15 cellular contexts compared by ENCODE assay signal in the genomic region with DNA sequence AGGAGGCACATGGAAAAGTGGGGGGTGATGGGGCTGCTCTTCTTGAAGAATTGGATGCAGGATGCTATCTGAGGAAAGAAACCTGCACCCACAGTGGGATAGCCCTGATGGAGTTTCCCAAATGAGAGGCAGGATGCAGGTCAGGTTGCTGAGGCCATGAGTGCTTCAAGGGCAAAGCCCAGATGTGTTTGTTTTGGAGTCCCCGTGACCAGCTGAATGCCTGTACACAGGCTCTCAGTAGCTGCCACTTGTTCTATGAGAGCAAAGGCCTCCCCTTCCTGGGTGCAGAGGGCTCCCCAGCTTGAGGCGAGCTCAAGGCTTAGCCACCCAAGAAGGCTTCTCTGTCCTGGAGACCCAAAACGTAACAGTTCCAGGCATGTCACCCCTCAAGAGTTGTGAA.
DNase-seq lines count a peak whose midpoint lies in the region; ATAC-seq and TF ChIP-seq lines count a peak whose summit lies in the region.
"Had no signal": no experiment of that assay in that cellular context is flagged by ENCODE, and none has a peak within 500 bp of the region (broad histone marks: within the 10 kb centered on the region; RNA-seq: fewer than 3 reads in every experiment).

No MANE protein-coding gene starts in this region.

- ATAC-seq in left lung (peak; percentile 70), upper lobe of right lung (peak; percentile 28), HG03025 (IDR thresholded peaks at IDR 0.05; ENCODE audit: low FRiP score, unreplicated experiment) (no peak)
- ATAC-seq: CD8-positive, alpha-beta T cell; K562 had no signal

- H3K18ac ChIP-seq in H9 (ENCODE audit: insufficient read length, low read depth, low read length): no peak overlapping the region

- H3K23ac ChIP-seq in H9 (ENCODE audit: insufficient read length, low read depth, low read length): no peak overlapping the region

- H3K9ac ChIP-seq in BLaER1 treated with 17β-estradiol and CSF1 and Interleukin-3, amounts not matched to agents 10 nM and 100 nM: no peak overlapping the region
- H3K9ac ChIP-seq in H9 (ENCODE audit: extremely low read depth, insufficient read length, low read length): no peak overlapping the region

- no peaks in the 10 kb centered on the region for H3K79me2 ChIP-seq in H9 (ENCODE audit: insufficient read depth, low read length)

- no peak overlapping the region for H3K27ac ChIP-seq in BLaER1 treated with 17β-estradiol and CSF1 and Interleukin-3, amounts not matched to agents 10 nM and 100 nM
- H3K27ac ChIP-seq in left lung: no peak overlapping the region
- no peak overlapping the region for H3K27ac ChIP-seq in upper lobe of right lung
- no peak overlapping the region for H3K27ac ChIP-seq in H9 (ENCODE audit: insufficient read length, low read depth, low read length)

- no peak overlapping the region for H3K4me3 ChIP-seq in BLaER1 treated with 17β-estradiol and CSF1 and Interleukin-3, amounts not matched to agents 10 nM and 100 nM
- H3K4me3 ChIP-seq in left lung (no peak overlapping the region), upper lobe of right lung (no peak overlapping the region)
- H3K4me3 ChIP-seq: K562 had no signal

- H3K4me1 Mint-ChIP-seq in H9: peaks cover 0 to 3% of the 10 kb centered on the region in 2 experiments; a peak in 2 of 4 replicates
- H3K4me1 Mint-ChIP-seq: B cell, CD14-positive monocyte had no signal

- H3K27ac Mint-ChIP-seq in H9: no peak overlapping the region
- H3K27ac Mint-ChIP-seq: B cell; CD14-positive monocyte; CD8-positive, alpha-beta T cell had no signal

- intact Hi-C loops in left lung (cut with DNase I): no loop called here
- intact Hi-C loops in posterior vena cava (cut with DNase I): no loop called here
- intact Hi-C loops in upper lobe of right lung (cut with DNase I): no loop called here

- no CpG with 5 or more reads among the region's 3 CpGs for WGBS in H9 (ENCODE audit: extremely low coverage, insufficient read length, low lambda C conversion rate)

- H3K36me3 ChIP-seq in BLaER1 treated with 17β-estradiol and CSF1 and Interleukin-3, amounts not matched to agents 10 nM and 100 nM: peaks cover 18 to 96% (median 77%) of the 10 kb centered on the region in 11 experiments; a peak in 21 of 22 replicates
- H3K36me3 ChIP-seq in left lung (peaks cover 0 to 7% of the 10 kb centered on the region in 2 donors), upper lobe of right lung (no peaks in the 10 kb centered on the region)

- no peak overlapping the region for H3K4me3 Mint-ChIP-seq in H9
- H3K4me3 Mint-ChIP-seq: B cell; CD14-positive monocyte; CD8-positive, alpha-beta T cell had no signal

- H3K27me3 Mint-ChIP-seq in H9 (ENCODE audit: low read depth): no peaks in the 10 kb centered on the region
- H3K27me3 Mint-ChIP-seq: B cell had no signal

- no peaks in the 10 kb centered on the region for H3K23me2 ChIP-seq in H9 (ENCODE audit: insufficient read length, low read depth, low read length, poor library complexity, severe bottlenecking)

- no peak overlapping the region for H3T11ph ChIP-seq in H9 (ENCODE audit: low read length)

- H3K14ac ChIP-seq in H9 (ENCODE audit: insufficient read depth, low read length): no peak overlapping the region

- H2BK20ac ChIP-seq in H9 (ENCODE audit: low read depth, low read length, poor library complexity, severe bottlenecking): no peak overlapping the region

- H3K9me3 Mint-ChIP-seq in H9: no peaks in the 10 kb centered on the region; a peak in 2 of 5 replicates
- H3K9me3 Mint-ChIP-seq: CD8-positive, alpha-beta T cell had no signal

- no peak overlapping the region for H4K8ac ChIP-seq in H9 (replicated peaks; ENCODE audit: insufficient read length, low read depth, low read length)

- no peak overlapping the region for H2BK15ac ChIP-seq in H9 (ENCODE audit: low read depth, low read length)

- no peak overlapping the region for H2BK12ac ChIP-seq in H9 (ENCODE audit: insufficient read length, low read depth, low read length)

- H3K36me3 Mint-ChIP-seq in H9 (ENCODE audit: insufficient read depth in 1 of 3, low read depth in 3 of 3): no peaks in the 10 kb centered on the region
- H3K36me3 Mint-ChIP-seq: CD14-positive monocyte had no signal

- no peak overlapping the region for H2AK5ac ChIP-seq in H9 (ENCODE audit: insufficient read length, low read length)

- TF ChIP-seq CTCF in left lung (IDR thresholded peaks at IDR 0.05) (no peak), upper lobe of right lung (IDR thresholded peaks at IDR 0.05) (no peak), H9 (conservative IDR thresholded peaks at IDR 0.05) (no peak)

- no peaks in the 10 kb centered on the region for H3K79me1 ChIP-seq in H9 (ENCODE audit: insufficient read depth, low read depth, low read length, poor library complexity, severe bottlenecking)

- no peak overlapping the region for H2BK5ac ChIP-seq in H9 (ENCODE audit: insufficient read length, low read length)

- H3K9me3 ChIP-seq in BLaER1 treated with 17β-estradiol and CSF1 and Interleukin-3, amounts not matched to agents 10 nM and 100 nM (replicated peaks in 1 of 11): peaks cover 0 to 17% (median 4%) of the 10 kb centered on the region in 11 experiments; a peak in 3 of 22 replicates
- no peaks in the 10 kb centered on the region for H3K9me3 ChIP-seq in left lung
- H3K9me3 ChIP-seq in upper lobe of right lung: no peaks in the 10 kb centered on the region
- H3K9me3 ChIP-seq in H9 (ENCODE audit: control insufficient read depth, low read depth, low read length): no peaks in the 10 kb centered on the region
- H3K9me3 ChIP-seq: Caco-2 had no signal

- no peak overlapping the region for H4K91ac ChIP-seq in H9 (ENCODE audit: insufficient read length, low read depth, low read length)

- H2BK120ac ChIP-seq in H9 (ENCODE audit: low read depth, low read length, poor library complexity, severe bottlenecking): no peak overlapping the region

- DNase-seq in left lung: no peak
- DNase-seq in posterior vena cava (ENCODE audit: low spot score): peak; percentile 40
- DNase-seq in upper lobe of right lung: no peak
- no peak for DNase-seq in H9
- DNase-seq in GOT3 (lab: John Stamatoyannopoulos, UW): no peak
- DNase-seq: ACHN; Caco-2; CD8-positive, alpha-beta T cell; DND-41; GDM1 had no signal

- peaks cover 0 to 73% (median 54%) of the 10 kb centered on the region in 11 experiments; a peak in 16 of 22 replicates for H4K20me1 ChIP-seq in BLaER1 treated with 17β-estradiol and CSF1 and Interleukin-3, amounts not matched to agents 10 nM and 100 nM
- no peaks in the 10 kb centered on the region for H4K20me1 ChIP-seq in H9 (ENCODE audit: control insufficient read depth, insufficient read depth, insufficient read length)

- no peaks in the 10 kb centered on the region for H3K27me3 ChIP-seq in BLaER1 treated with 17β-estradiol and CSF1 and Interleukin-3, amounts not matched to agents 10 nM and 100 nM
- no peaks in the 10 kb centered on the region for H3K27me3 ChIP-seq in left lung
- no peaks in the 10 kb centered on the region for H3K27me3 ChIP-seq in upper lobe of right lung
- no peaks in the 10 kb centered on the region for H3K27me3 ChIP-seq in H9 (ENCODE audit: insufficient read depth, low read length)

- H2AFZ ChIP-seq in H9 (ENCODE audit: low read length): no peak overlapping the region

- no peak overlapping the region for H4K5ac ChIP-seq in H9 (ENCODE audit: insufficient read length, low read depth, low read length)

- H3K56ac ChIP-seq in H9 (ENCODE audit: insufficient read length, low read depth, low read length): no peak overlapping the region

- peak overlapping the region in 8 of 11 experiments; percentile 6 to 68 (median 48); a peak in 13 of 22 replicates for H3K4me2 ChIP-seq in BLaER1 treated with 17β-estradiol and CSF1 and Interleukin-3, amounts not matched to agents 10 nM and 100 nM
- H3K4me2 ChIP-seq in H9 (ENCODE audit: insufficient read depth, insufficient read length, low read length): no peak overlapping the region

- peaks cover 0 to 52% (median 35%) of the 10 kb centered on the region in 10 experiments; a peak in 13 of 20 replicates for H3K4me1 ChIP-seq in BLaER1 treated with 17β-estradiol and CSF1 and Interleukin-3, amounts not matched to agents 10 nM and 100 nM
- H3K4me1 ChIP-seq in left lung (peaks cover 7 to 9% of the 10 kb centered on the region in 2 donors), upper lobe of right lung (peaks cover 4% of the 10 kb centered on the region), H9 (ENCODE audit: insufficient read depth, low read length) (no peaks in the 10 kb centered on the region)

- no peak overlapping the region for H3K4ac ChIP-seq in H9 (ENCODE audit: low read depth, low read length)
